In genomic region chr2:70091364-70091763, GRCh38 we compare ENCODE assay signal across 14 cellular contexts. TPM values are rescaled to one million over a fixed set of nuclear protein-coding genes. Genes with fewer than 3 reads are reported as not detected.
A peak's percentile ranks its signal among the peaks of the same experiment; 100 is the strongest.
DNase-seq lines count a peak whose midpoint lies in the region; ATAC-seq, FAIRE-seq and TF ChIP-seq lines count a peak whose summit lies in the region.
"Had no signal": no experiment of that assay in that cellular context is flagged by ENCODE, and none has a peak within 500 bp of the region (broad histone marks: within the 10 kb centered on the region; RNA-seq: fewer than 3 reads in every experiment).

No MANE protein-coding gene starts in this region.

- H3K23ac ChIP-seq in neuronal stem cell (ENCODE audit: low read depth, low read length, poor library complexity): no peak overlapping the region

- no peak overlapping the region for H3K18ac ChIP-seq in neuronal stem cell (ENCODE audit: low read length)

- H2BK15ac ChIP-seq in neuronal stem cell (ENCODE audit: low read length): no peak overlapping the region

- H3K27me3 ChIP-seq in liver (ENCODE audit: control insufficient read depth in 4 of 4, insufficient read depth in 4 of 4, low read length in 3 of 4) (no peaks in the 10 kb centered on the region), tibial artery (no peaks in the 10 kb centered on the region), neuronal stem cell (ENCODE audit: control insufficient read depth in 3 of 3, insufficient read depth in 3 of 3, low read depth in 1 of 3, low read length in 3 of 3) (no peaks in the 10 kb centered on the region), gastroesophageal sphincter (no peaks in the 10 kb centered on the region)
- H3K27me3 ChIP-seq: left lung had no signal

- no peak overlapping the region for H3K4me2 ChIP-seq in neuronal stem cell (ENCODE audit: insufficient read depth, low read length, poor library complexity, severe bottlenecking)

- TF ChIP-seq RAD21 in liver (IDR thresholded peaks at IDR 0.05): no peak

- H4K8ac ChIP-seq in neuronal stem cell (ENCODE audit: low read depth, low read length): no peak overlapping the region

- ATAC-seq in gastroesophageal sphincter: no peak
- ATAC-seq: left lung, PC-3 had no signal

- H3K79me1 ChIP-seq in neuronal stem cell (ENCODE audit: low read depth, low read length): peaks cover 2% of the 10 kb centered on the region

- H3K4me3 ChIP-seq in liver (ENCODE audit: low read depth in 1 of 3, low read length in 3 of 3) (no peak overlapping the region), tibial artery (no peak overlapping the region), neuronal stem cell (ENCODE audit: low read length in 2 of 2) (no peak overlapping the region), gastroesophageal sphincter (no peak overlapping the region)
- H3K4me3 ChIP-seq: left lung had no signal

- H2AFZ ChIP-seq in neuronal stem cell (ENCODE audit: low read length): no peak overlapping the region

- H3K9me3 ChIP-seq in liver (ENCODE audit: control insufficient read depth in 4 of 4, low read length in 3 of 4): no peaks in the 10 kb centered on the region
- H3K9me3 ChIP-seq in tibial artery: no peaks in the 10 kb centered on the region
- no peaks in the 10 kb centered on the region for H3K9me3 ChIP-seq in neuronal stem cell (replicated peaks in 1 of 2; ENCODE audit: control insufficient read depth in 2 of 2, insufficient read depth in 1 of 2, low read depth in 1 of 2, low read length in 2 of 2)
- H3K9me3 ChIP-seq in gastroesophageal sphincter: no peaks in the 10 kb centered on the region
- H3K9me3 ChIP-seq: left lung had no signal

- H3K9ac ChIP-seq in liver (ENCODE audit: low read depth in 1 of 2, low read length in 2 of 2) (no peak overlapping the region), neuronal stem cell (ENCODE audit: low read depth, low read length, poor library complexity) (no peak overlapping the region)

- TF ChIP-seq POLR2A in gastroesophageal sphincter (IDR thresholded peaks at IDR 0.05): no peak

- POLR2A ChIA-PET in activated CD4-positive, alpha-beta memory T cell treated with anti-CD3 and anti-CD28 coated beads for 36 hours (lab: Charles Lee): interaction anchor here (1.3 to 5.8 kb wide), 5 partner anchors 14 to 177 kb away, joined by 6 to 39 read pairs (median 11); partner anchors contain the start of gene MXD1

- H3K36me3 Mint-ChIP-seq in activated naive CD4-positive, alpha-beta T cell treated with anti-CD3 and anti-CD28 coated beads for 36 hours (ENCODE audit: low read depth): peaks cover 41% of the 10 kb centered on the region
- H3K36me3 Mint-ChIP-seq in activated CD4-positive, alpha-beta memory T cell treated with anti-CD3 and anti-CD28 coated beads for 36 hours: peaks cover 39% of the 10 kb centered on the region

- H3K4me1 Mint-ChIP-seq in activated naive CD4-positive, alpha-beta T cell treated with anti-CD3 and anti-CD28 coated beads for 36 hours (ENCODE audit: low read depth): peaks cover 54% of the 10 kb centered on the region
- peaks cover 45% of the 10 kb centered on the region for H3K4me1 Mint-ChIP-seq in activated CD4-positive, alpha-beta memory T cell treated with anti-CD3 and anti-CD28 coated beads for 36 hours (ENCODE audit: low read depth)

- TF ChIP-seq EP300 in gastroesophageal sphincter (IDR thresholded peaks at IDR 0.05): no peak

- no peaks in the 10 kb centered on the region for H3K27me3 Mint-ChIP-seq in activated naive CD4-positive, alpha-beta T cell treated with anti-CD3 and anti-CD28 coated beads for 36 hours (ENCODE audit: low read depth)
- peaks cover 3% of the 10 kb centered on the region for H3K27me3 Mint-ChIP-seq in activated CD4-positive, alpha-beta memory T cell treated with anti-CD3 and anti-CD28 coated beads for 36 hours

- H2BK120ac ChIP-seq in neuronal stem cell (ENCODE audit: low read depth, low read length): no peak overlapping the region

- H4K91ac ChIP-seq in neuronal stem cell (ENCODE audit: low read depth, low read length, poor library complexity): no peak overlapping the region

- CTCF ChIA-PET in activated naive CD4-positive, alpha-beta T cell treated with anti-CD3 and anti-CD28 coated beads for 36 hours (lab: Charles Lee): interaction anchor here (0.6 to 2.1 kb wide), 8 partner anchors 10 to 179 kb away, joined by 3 to 13 read pairs (median 3); no protein-coding TSS in a partner anchor
- CTCF ChIA-PET in activated CD4-positive, alpha-beta memory T cell treated with anti-CD3 and anti-CD28 coated beads for 36 hours (lab: Charles Lee): interaction anchor here (0.6 to 1.8 kb wide), 4 partner anchors 9 to 158 kb away, joined by 4 to 8 read pairs (median 6); no protein-coding TSS in a partner anchor

- no peak overlapping the region for H2BK12ac ChIP-seq in neuronal stem cell (ENCODE audit: low read length)

- no peak overlapping the region for H3K4ac ChIP-seq in neuronal stem cell (ENCODE audit: low read length)

- no peak overlapping the region for H2AK5ac ChIP-seq in neuronal stem cell (ENCODE audit: low read depth, low read length)

- H3K14ac ChIP-seq in neuronal stem cell (ENCODE audit: low read length): no peak overlapping the region

- peak overlapping the region; percentile 5 to 14 for H3K27ac ChIP-seq in liver (ENCODE audit: low read depth in 1 of 2, low read length in 2 of 2)
- H3K27ac ChIP-seq in tibial artery: peak overlapping the region; percentile 8 to 14
- no peak overlapping the region for H3K27ac ChIP-seq in neuronal stem cell (replicated peaks; ENCODE audit: low read length)
- peak overlapping the region in 2 of 4 donors; percentile 5 to 100 for H3K27ac ChIP-seq in gastroesophageal sphincter

- intact Hi-C loops in activated naive CD4-positive, alpha-beta T cell treated with anti-CD3 and anti-CD28 coated beads for 36 hours (cut with micrococcal nuclease): loop anchor here (10.0 kb wide), 1 partner anchor 1357 kb away; the partner anchor contains the start of gene ARHGAP25
- intact Hi-C loops in activated CD4-positive, alpha-beta memory T cell treated with anti-CD3 and anti-CD28 coated beads for 36 hours (cut with micrococcal nuclease): no loop called here
- intact Hi-C loops in tibial artery (cut with DNase I; ENCODE audit: low total_unique reads): no loop called here

- TF ChIP-seq CTCF in liver (IDR thresholded peaks at IDR 0.05; ENCODE audit: low read depth, low read length, missing input control): no peak
- no peak for TF ChIP-seq CTCF in tibial artery (IDR thresholded peaks at IDR 0.05)
- no peak for TF ChIP-seq CTCF in gastroesophageal sphincter (IDR thresholded peaks at IDR 0.05)

- peak overlapping the region; percentile 100 for H3K27ac Mint-ChIP-seq in activated naive CD4-positive, alpha-beta T cell treated with anti-CD3 and anti-CD28 coated beads for 36 hours
- H3K27ac Mint-ChIP-seq in activated CD4-positive, alpha-beta memory T cell treated with anti-CD3 and anti-CD28 coated beads for 36 hours: peak overlapping the region; percentile 81

- H3K4me1 ChIP-seq in liver (ENCODE audit: control insufficient read depth in 4 of 4, insufficient read depth in 4 of 4, low read length in 3 of 4): peaks cover 5 to 26% (median 12%) of the 10 kb centered on the region in 4 donors
- H3K4me1 ChIP-seq in tibial artery: peaks cover 0 to 50% (median 33%) of the 10 kb centered on the region in 4 donors
- H3K4me1 ChIP-seq in neuronal stem cell (ENCODE audit: control insufficient read depth in 2 of 2, insufficient read depth in 1 of 2, low read depth in 1 of 2, low read length in 2 of 2): peaks cover 5 to 8% of the 10 kb centered on the region in 2 donors
- peaks cover 0 to 49% (median 17%) of the 10 kb centered on the region in 3 donors for H3K4me1 ChIP-seq in gastroesophageal sphincter

- H3K36me3 ChIP-seq in liver (ENCODE audit: control insufficient read depth in 4 of 4, insufficient read depth in 3 of 4, low read depth in 1 of 4, low read length in 3 of 4) (no peaks in the 10 kb centered on the region), tibial artery (peaks cover 9 to 13% (median 11%) of the 10 kb centered on the region in 3 donors), neuronal stem cell (replicated peaks in 1 of 2; ENCODE audit: control insufficient read depth in 2 of 2, insufficient read depth in 2 of 2, low read length in 2 of 2) (peaks cover 6 to 30% of the 10 kb centered on the region in 2 donors), gastroesophageal sphincter (peaks cover 0 to 12% of the 10 kb centered on the region in 2 donors)

- no peak overlapping the region for H2BK5ac ChIP-seq in neuronal stem cell (ENCODE audit: low read length)

- no peaks in the 10 kb centered on the region for H3K9me3 Mint-ChIP-seq in activated naive CD4-positive, alpha-beta T cell treated with anti-CD3 and anti-CD28 coated beads for 36 hours
- H3K9me3 Mint-ChIP-seq in activated CD4-positive, alpha-beta memory T cell treated with anti-CD3 and anti-CD28 coated beads for 36 hours: no peaks in the 10 kb centered on the region

- 87% methylated on average over 2 of the region's 2 CpGs for WGBS in liver
- WGBS in neuronal stem cell (ENCODE audit: extremely low coverage in 2 of 2, insufficient read length in 2 of 2, insufficient replicate concordance in 1 of 2), 2 donors: no CpG with 5 or more reads among the region's 2 CpGs
- 55 to 71% methylated on average over 1 to 2 of the region's 2 CpGs for WGBS in gastroesophageal sphincter (ENCODE audit: low coverage in 1 of 2), 2 donors

- no peak for FAIRE-seq in GM19239 (lab: Jason Lieb, UNC)

- no peak for DNase-seq in activated naive CD4-positive, alpha-beta T cell treated with anti-CD3 and anti-CD28 coated beads for 36 hours
- no peak for DNase-seq in activated naive CD4-positive, alpha-beta T cell (lab: John Stamatoyannopoulos, UW)
- no peak for DNase-seq in activated CD4-positive, alpha-beta memory T cell treated with anti-CD3 and anti-CD28 coated beads for 36 hours
- no peak for DNase-seq in tibial artery
- DNase-seq in neuronal stem cell (ENCODE audit: low spot score): no peak
- DNase-seq in GM19239 (ENCODE audit: insufficient read length, low spot score): no peak
- DNase-seq: effector CD8-positive, alpha-beta T cell; left lung; PC-3; posterior cingulate gyrus; stimulated activated CD4-positive, alpha-beta T cell treated with anti-CD3 and anti-CD28 coated beads, Interleukin-4, amount 100 ng/mL, for 1 hour; substantia nigra had no signal

- H3K4me3 Mint-ChIP-seq in activated naive CD4-positive, alpha-beta T cell treated with anti-CD3 and anti-CD28 coated beads for 36 hours: peak overlapping the region; percentile 57
- H3K4me3 Mint-ChIP-seq in activated CD4-positive, alpha-beta memory T cell treated with anti-CD3 and anti-CD28 coated beads for 36 hours: peak overlapping the region; percentile 49

TF ChIP-seq in liver, 16 proteins besides CTCF, POLR2A, EP300 and RAD21 (continues in another document):
- TF ChIP-seq MAX (IDR thresholded peaks at IDR 0.05) (no peak), FOXA1 (IDR thresholded peaks at IDR 0.05) (no peak)

RNA-seq across cellular contexts. Expression of gene PCBP1, which starts 4.1 kb away (rescaled TPM):
- total RNA-seq in activated naive CD4-positive, alpha-beta T cell treated with anti-CD3 and anti-CD28 coated beads for 36 hours: 100 to 1,000 TPM; 363 to 374 TPM
- total RNA-seq in activated CD4-positive, alpha-beta memory T cell treated with anti-CD3 and anti-CD28 coated beads for 36 hours: 100 to 1,000 TPM; 444 to 449 TPM
- total RNA-seq in liver: 10 to 100 TPM; 64.0 to 87.9 TPM
- polyA plus RNA-seq in liver: 100 to 1,000 TPM in 1 of 2 donors, 10 to 100 TPM in 1; 88.0 to 202 TPM
- polyA plus RNA-seq in neuronal stem cell (2013, experiment 1 of 2): 359 TPM
- polyA plus RNA-seq in neuronal stem cell (2013, experiment 2 of 2): 357 TPM
- total RNA-seq in gastroesophageal sphincter: 100 to 1,000 TPM; 117 to 222 (median 167) TPM
